Comparison of ENCODE assay signal across 16 cellular contexts in the genomic region with DNA sequence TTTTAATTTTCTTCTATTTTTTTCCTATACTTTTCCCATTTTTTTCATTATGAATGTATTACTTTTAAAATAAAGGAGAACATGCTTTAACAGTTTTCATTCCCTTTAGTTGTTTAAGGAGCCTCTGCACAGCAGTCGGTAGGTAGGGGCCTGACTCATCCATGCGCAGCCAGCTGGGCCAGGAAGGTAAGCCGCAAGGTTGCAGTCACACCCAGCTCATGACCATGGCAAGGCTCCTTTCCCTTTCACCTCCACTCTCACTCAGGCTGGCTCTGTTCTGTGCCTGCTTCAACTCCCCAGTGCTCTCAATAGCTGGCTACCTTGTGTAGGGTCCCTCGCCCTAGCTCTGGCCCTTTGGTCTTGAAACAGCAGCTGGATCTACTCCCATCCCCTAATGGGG. TPM values are rescaled to one million over a fixed set of nuclear protein-coding genes. Genes with fewer than 3 reads are reported as not detected.
DNase-seq lines count a peak whose midpoint lies in the region; ATAC-seq and TF ChIP-seq lines count a peak whose summit lies in the region.
"Had no signal": no experiment of that assay in that cellular context is flagged by ENCODE, and none has a peak within 500 bp of the region (broad histone marks: within the 10 kb centered on the region; RNA-seq: fewer than 3 reads in every experiment).

No MANE protein-coding gene starts in this region.

- BruUV-seq in MCF 10A (replicated peaks; lab: Mats Ljungman, UMichigan) (no TSS peak), mammary epithelial cell (replicated peaks; lab: Mats Ljungman, UMichigan) (no TSS peak)

- H4K20me1 ChIP-seq in mammary epithelial cell (ENCODE audit: insufficient read depth, low read length): no peaks in the 10 kb centered on the region
- H4K20me1 ChIP-seq: BLaER1 had no signal

- no peaks in the 10 kb centered on the region for H3K4me1 Mint-ChIP-seq in MCF 10A (ENCODE audit: insufficient read depth, unreplicated experiment)
- no peaks in the 10 kb centered on the region for H3K4me1 Mint-ChIP-seq in activated CD8-positive, alpha-beta T cell treated with anti-CD3 and anti-CD28 coated beads, Interleukin-2, amount 10 ng/mL, durations not matched to agents 7 days and 5 days (ENCODE audit: low read depth)
- H3K4me1 Mint-ChIP-seq: CD8-positive, alpha-beta memory T cell had no signal

- no peak for TF ChIP-seq POLR2A in thyroid gland (IDR thresholded peaks at IDR 0.05)

- H3K9me3 Mint-ChIP-seq in MCF 10A (ENCODE audit: unreplicated experiment): no peaks in the 10 kb centered on the region
- no peaks in the 10 kb centered on the region for H3K9me3 Mint-ChIP-seq in activated CD8-positive, alpha-beta T cell treated with anti-CD3 and anti-CD28 coated beads, Interleukin-2, amount 10 ng/mL, durations not matched to agents 7 days and 5 days (ENCODE audit: insufficient read depth)
- H3K9me3 Mint-ChIP-seq: CD8-positive, alpha-beta memory T cell had no signal

- in situ Hi-C loops in mammary epithelial cell (cut with MboI; ENCODE audit: low sequenced_read_pairs in 2 of 2): no loop called here

- H3K4me2 ChIP-seq in mammary epithelial cell (ENCODE audit: insufficient read depth, low read depth, low read length): no peak overlapping the region
- H3K4me2 ChIP-seq: BLaER1 had no signal

- ATAC-seq in activated CD8-positive, alpha-beta T cell treated with anti-CD3 and anti-CD28 coated beads, Interleukin-2, amount 10 ng/mL, durations not matched to agents 7 days and 5 days: no peak

- no peak overlapping the region for H3K27ac Mint-ChIP-seq in MCF 10A (ENCODE audit: low read depth, unreplicated experiment)
- H3K27ac Mint-ChIP-seq in activated CD8-positive, alpha-beta T cell treated with anti-CD3 and anti-CD28 coated beads, Interleukin-2, amount 10 ng/mL, durations not matched to agents 7 days and 5 days: no peak overlapping the region
- H3K27ac Mint-ChIP-seq: CD8-positive, alpha-beta memory T cell had no signal

- CTCF ChIA-PET in MCF 10A (lab: Yijun Ruan, JAX): interaction anchor here (0.7 to 1.6 kb wide), 3 partner anchors 18 to 387 kb away, joined by 3 to 5 read pairs (median 3); no protein-coding TSS in a partner anchor
- CTCF ChIA-PET in mammary epithelial cell (lab: Charles Lee; ENCODE audit: low non-redundant PET): no interaction called here
- CTCF ChIA-PET in RWPE1 (lab: Yijun Ruan, JAX): no interaction called here
- CTCF ChIA-PET in activated CD8-positive, alpha-beta T cell treated with anti-CD3 and anti-CD28 coated beads, Interleukin-2, amount 10 ng/mL, durations not matched to agents 7 days and 5 days (lab: Charles Lee): no interaction called here

- H2AFZ ChIP-seq in mammary epithelial cell (ENCODE audit: low read depth, low read length): no peak overlapping the region
- H2AFZ ChIP-seq: GM23248 had no signal

- H3K36me3 ChIP-seq in mammary epithelial cell (ENCODE audit: insufficient read depth, low read length) (no peaks in the 10 kb centered on the region), tibial artery (no peaks in the 10 kb centered on the region), thyroid gland (no peaks in the 10 kb centered on the region)
- H3K36me3 ChIP-seq: BLaER1 had no signal

- H3K27me3 Mint-ChIP-seq in MCF 10A (ENCODE audit: insufficient read depth, unreplicated experiment): peaks cover 41% of the 10 kb centered on the region
- H3K27me3 Mint-ChIP-seq in activated CD8-positive, alpha-beta T cell treated with anti-CD3 and anti-CD28 coated beads, Interleukin-2, amount 10 ng/mL, durations not matched to agents 7 days and 5 days (ENCODE audit: low read depth): peaks cover 9% of the 10 kb centered on the region

- H3K27ac ChIP-seq in mammary epithelial cell (ENCODE audit: insufficient read depth, low read depth, low read length) (no peak overlapping the region), RWPE1 (no peak overlapping the region), tibial artery (peak overlapping the region; percentile 69 to 73), thyroid gland (no peak overlapping the region)
- H3K27ac ChIP-seq: BLaER1, GM23248 had no signal

- no peak for TF ChIP-seq CTCF in MCF 10A (IDR thresholded peaks at IDR 0.05; ENCODE audit: unreplicated experiment)
- TF ChIP-seq CTCF in mammary epithelial cell (conservative IDR thresholded peaks at IDR 0.05 in 1 of 2, IDR thresholded peaks at IDR 0.05 in 1 of 2; ENCODE audit: extremely low read depth in 1 of 2, insufficient read depth in 1 of 2, low read depth in 1 of 2, low read length in 2 of 2): no peak
- no peak for TF ChIP-seq CTCF in RWPE1 (conservative IDR thresholded peaks at IDR 0.05; ENCODE audit: low read depth)
- TF ChIP-seq CTCF in epithelial cell of esophagus (IDR thresholded peaks at IDR 0.05; ENCODE audit: insufficient read depth, low read depth, low read length, missing control alignments): no peak
- no peak for TF ChIP-seq CTCF in tibial artery (IDR thresholded peaks at IDR 0.05)
- no peak for TF ChIP-seq CTCF in thyroid gland (IDR thresholded peaks at IDR 0.05)

- H3K4me3 ChIP-seq in mammary epithelial cell (replicated peaks in 1 of 3; ENCODE audit: insufficient read depth in 1 of 3, low read depth in 2 of 3, low read length in 3 of 3) (no peak overlapping the region), epithelial cell of esophagus (ENCODE audit: low read length) (no peak overlapping the region), tibial artery (no peak overlapping the region), thyroid gland (replicated peaks in 1 of 3) (no peak overlapping the region)
- H3K4me3 ChIP-seq: BLaER1, GM23248 had no signal

- H3K4me3 Mint-ChIP-seq in MCF 10A (ENCODE audit: unreplicated experiment): no peak overlapping the region
- H3K4me3 Mint-ChIP-seq in activated CD8-positive, alpha-beta T cell treated with anti-CD3 and anti-CD28 coated beads, Interleukin-2, amount 10 ng/mL, durations not matched to agents 7 days and 5 days: no peak overlapping the region
- H3K4me3 Mint-ChIP-seq: CD8-positive, alpha-beta memory T cell had no signal

- H3K9me3 ChIP-seq in mammary epithelial cell (replicated peaks; ENCODE audit: insufficient read depth, low read length) (no peaks in the 10 kb centered on the region), tibial artery (no peaks in the 10 kb centered on the region), thyroid gland (no peaks in the 10 kb centered on the region)
- H3K9me3 ChIP-seq: BLaER1 had no signal

- POLR2A ChIA-PET in MCF 10A (lab: Yijun Ruan, JAX) (no interaction called here), RWPE1 (lab: Yijun Ruan, JAX; ENCODE audit: low non-redundant PET) (interaction anchor here (0.6 kb wide), 1 partner anchor 223 kb away, joined by 3 read pairs; no protein-coding TSS in a partner anchor)
- POLR2A ChIA-PET in activated CD8-positive, alpha-beta T cell treated with anti-CD3 and anti-CD28 coated beads, Interleukin-2, amount 10 ng/mL, durations not matched to agents 7 days and 5 days (lab: Charles Lee): no interaction called here

- WGBS in mammary epithelial cell (ENCODE audit: low coverage, missing lambda C conversion rate): 84% methylated on average over 4 of the region's 4 CpGs
- 65 to 78% methylated on average over 4 of the region's 4 CpGs for WGBS in thyroid gland, 2 donors

- no peak overlapping the region for H3K9ac ChIP-seq in mammary epithelial cell (ENCODE audit: insufficient read depth, low read length)
- H3K9ac ChIP-seq: BLaER1, GM23248 had no signal

- H3K27me3 ChIP-seq in mammary epithelial cell (ENCODE audit: insufficient read depth, low read length) (peaks cover 4% of the 10 kb centered on the region), tibial artery (no peaks in the 10 kb centered on the region), thyroid gland (no peaks in the 10 kb centered on the region)
- H3K27me3 ChIP-seq: BLaER1 had no signal

- no peaks in the 10 kb centered on the region for H3K36me3 Mint-ChIP-seq in MCF 10A (ENCODE audit: insufficient read depth, unreplicated experiment)
- H3K36me3 Mint-ChIP-seq in activated CD8-positive, alpha-beta T cell treated with anti-CD3 and anti-CD28 coated beads, Interleukin-2, amount 10 ng/mL, durations not matched to agents 7 days and 5 days (ENCODE audit: low read depth): no peaks in the 10 kb centered on the region
- H3K36me3 Mint-ChIP-seq: CD8-positive, alpha-beta memory T cell had no signal

- H3K4me1 ChIP-seq in mammary epithelial cell (ENCODE audit: insufficient read depth, low read length) (no peaks in the 10 kb centered on the region), tibial artery (peaks cover 0 to 41% (median 20%) of the 10 kb centered on the region in 4 donors), thyroid gland (no peaks in the 10 kb centered on the region)

- intact Hi-C loops in MCF 10A (cut with micrococcal nuclease): no loop called here
- intact Hi-C loops in mammary epithelial cell (cut with micrococcal nuclease): no loop called here
- intact Hi-C loops in tibial artery (cut with DNase I; ENCODE audit: low total_unique reads): no loop called here
- intact Hi-C loops in thyroid gland (cut with DNase I): no loop called here

- no peaks in the 10 kb centered on the region for H3K79me2 ChIP-seq in mammary epithelial cell (ENCODE audit: insufficient read depth, low read length)

- dilution Hi-C loops in mammary epithelial cell (cut with HindIII; ENCODE audit: low sequenced_read_pairs): no loop called here

- peak; percentile 25 for DNase-seq in MCF 10A (ENCODE audit: unreplicated experiment)
- no peak for DNase-seq in mammary epithelial cell
- peak; percentile 42 for DNase-seq in RWPE1 (ENCODE audit: low spot score)
- DNase-seq in epithelial cell of esophagus (ENCODE audit: low read depth): peak; percentile 50
- no peak for DNase-seq in tibial artery
- no peak for DNase-seq in activated CD8-positive, alpha-beta T cell treated with anti-CD3 and anti-CD28 coated beads, Interleukin-2, amount 10 ng/mL, durations not matched to agents 7 days and 5 days
- no peak for DNase-seq in NCI-H2029 (lab: John Stamatoyannopoulos, UW)
- DNase-seq in thyroid gland: no peak
- DNase-seq: 8988T; CD8-positive, alpha-beta memory T cell; GM23248; NCI-H1417 treated with DMSO at 0.1 percent for 48 hours; NCI-H2029 treated with DMSO at 0.1 percent for 48 hours; NCI-H510A had no signal

RNA-seq across cellular contexts. Expression of a gene that starts 17.4 kb away (rescaled TPM):
- total RNA-seq in MCF 10A (2022) (not detected in 2 replicates), mammary epithelial cell (not detected), thyroid gland (under 1 TPM in 1 of 4 donors, not detected in 3; 0.13 TPM)
- not detected for polyA plus RNA-seq in mammary epithelial cell
- polyA minus RNA-seq in mammary epithelial cell: not detected
- total RNA-seq in activated CD8-positive, alpha-beta T cell treated with anti-CD3 and anti-CD28 coated beads, Interleukin-2, amount 10 ng/mL, durations not matched to agents 7 days and 5 days: not detected
- total RNA-seq: CD8-positive, alpha-beta memory T cell; GM23248; RPMI7951 had no signal
- polyA plus RNA-seq: CD8-positive, alpha-beta memory T cell; GM23248 had no signal

RNA-seq across cellular contexts. Expression of a gene that starts 45.7 kb away (rescaled TPM):
- total RNA-seq in MCF 10A (2022): 62.4 and 70.0 TPM in 2 replicates
- total RNA-seq in mammary epithelial cell: 10 to 100 TPM; 91.4 to 99.0 TPM
- 183 TPM for polyA plus RNA-seq in mammary epithelial cell
- 94.4 TPM for polyA minus RNA-seq in mammary epithelial cell
- 10 to 100 TPM; 37.2 to 38.9 TPM for total RNA-seq in activated CD8-positive, alpha-beta T cell treated with anti-CD3 and anti-CD28 coated beads, Interleukin-2, amount 10 ng/mL, durations not matched to agents 7 days and 5 days
- 100 to 1,000 TPM; 156 to 235 (median 190) TPM for total RNA-seq in thyroid gland

Comparison
In these comparisons a context has a peak if more than half of its experiments do, and no peak if none do; other contexts are left out.
1. DNase-seq: peak in MCF 10A (single experiment), RWPE1 (single experiment) and epithelial cell of esophagus (single experiment); none in mammary epithelial cell (single experiment), tibial artery (0 of 2), activated CD8-positive, alpha-beta T cell treated with anti-CD3 and anti-CD28 coated beads, Interleukin-2, amount 10 ng/mL, durations not matched to agents 7 days and 5 days (single experiment), NCI-H2029 (single experiment) and thyroid gland (0 of 2).
2. H3K27ac ChIP-seq: peak in tibial artery (2 of 2); none in mammary epithelial cell (single experiment), RWPE1 (single experiment) and thyroid gland (0 of 3).